In the genomic region with DNA sequence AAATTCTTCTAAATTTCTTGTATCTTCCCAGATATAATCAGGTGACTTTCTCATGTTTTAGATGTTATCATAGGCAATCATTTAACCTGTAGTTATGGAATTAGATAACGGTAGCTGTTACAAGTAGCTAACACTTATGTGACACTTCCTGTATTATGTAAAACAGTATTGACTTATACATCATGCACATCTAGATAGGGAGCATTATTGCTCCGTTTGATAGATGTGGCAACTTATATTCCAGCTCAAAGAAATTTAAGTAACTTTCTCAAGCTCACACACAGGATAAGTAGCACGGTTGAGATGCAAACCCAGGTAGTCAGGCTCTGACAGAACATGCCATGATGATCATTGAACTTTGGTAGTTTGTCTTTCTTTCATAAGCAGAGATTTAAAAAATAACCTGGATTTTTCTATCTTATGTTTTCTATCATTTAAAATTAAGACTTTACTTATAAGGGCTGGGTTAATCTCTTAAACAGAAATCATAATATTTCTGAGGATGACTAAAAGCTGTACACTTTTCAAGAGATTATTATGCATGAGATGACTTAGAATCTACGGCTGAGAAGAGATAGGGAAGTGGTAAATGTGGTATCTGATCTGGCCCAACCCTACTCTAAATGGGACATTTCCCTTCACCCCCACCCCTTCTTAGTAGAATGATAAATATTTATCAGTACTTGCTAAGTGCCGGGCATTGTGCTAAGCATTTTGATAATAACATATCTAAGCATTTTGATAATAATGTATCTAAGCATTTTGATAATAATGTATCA, we compare ENCODE assay signal across 11 cellular contexts.
DNase-seq lines count a peak whose midpoint lies in the region; ATAC-seq and TF ChIP-seq lines count a peak whose summit lies in the region.
"Had no signal": no experiment of that assay in that cellular context is flagged by ENCODE, and none has a peak within 500 bp of the region (broad histone marks: within the 10 kb centered on the region; RNA-seq: fewer than 3 reads in every experiment).

No MANE protein-coding gene starts in this region.

- H2AFZ ChIP-seq in OCI-LY3 (ENCODE audit: low read depth, low read length), result no peak overlapping the region

- no peaks in the 10 kb centered on the region for H4K20me1 ChIP-seq in OCI-LY3 (ENCODE audit: insufficient read depth, low read length)

- H3K27me3 ChIP-seq in OCI-LY3 (ENCODE audit: low read depth, low read length), result 0 out of 2 replicates have a peak, but pooled peaks cover 2% of the 10 kb centered on the region

- CTCF ChIA-PET in activated CD4-positive, alpha-beta memory T cell treated with anti-CD3 and anti-CD28 coated beads, Interleukin-2, amount 10 ng/mL, durations not matched to agents 7 days and 5 days (lab: Charles Lee), result no interaction called here
- CTCF ChIA-PET in activated CD4-positive, alpha-beta memory T cell treated with anti-CD3 and anti-CD28 coated beads for 36 hours (lab: Charles Lee), result no interaction called here

- intact Hi-C loops in activated CD4-positive, alpha-beta memory T cell treated with anti-CD3 and anti-CD28 coated beads for 36 hours (cut with micrococcal nuclease), result no loop called here

- no peak overlapping the region for H3K9ac ChIP-seq in OCI-LY3 (ENCODE audit: low read length)

- TF ChIP-seq CTCF in OCI-LY3 (IDR thresholded peaks at IDR 0.05; ENCODE audit: low read depth, low read length), result no peak
- no peak for TF ChIP-seq CTCF in chondrocyte (IDR thresholded peaks at IDR 0.05)

- H3K36me3 Mint-ChIP-seq in activated CD4-positive, alpha-beta memory T cell treated with anti-CD3 and anti-CD28 coated beads, Interleukin-2, amount 10 ng/mL, durations not matched to agents 7 days and 5 days (ENCODE audit: low read depth), result no peaks in the 10 kb centered on the region
- H3K36me3 Mint-ChIP-seq in activated CD4-positive, alpha-beta memory T cell treated with anti-CD3 and anti-CD28 coated beads for 36 hours, result no peaks in the 10 kb centered on the region
- no peaks in the 10 kb centered on the region for H3K36me3 Mint-ChIP-seq in chondrocyte (ENCODE audit: low read depth)

- no peak overlapping the region for H3K27ac ChIP-seq in OCI-LY3 (ENCODE audit: low read length)
- H3K27ac ChIP-seq: VCaP had no signal

- ATAC-seq in HG02970 (IDR thresholded peaks at IDR 0.05; ENCODE audit: low FRiP score, unreplicated experiment), result peak; percentile 74
- ATAC-seq in stimulated activated naive CD8-positive, alpha-beta T cell treated with anti-CD3 and anti-CD28 coated beads, Interleukin-15, Interleukin-2, amounts not matched to agents 100 U/mL and 50 U/mL, for 24 hours, result peak; percentile 55
- no peak for ATAC-seq in SK-N-SH treated with all-trans-retinoic acid at 6 μM for 48 hours

- H3K27me3 Mint-ChIP-seq in activated CD4-positive, alpha-beta memory T cell treated with anti-CD3 and anti-CD28 coated beads, Interleukin-2, amount 10 ng/mL, durations not matched to agents 7 days and 5 days, result peaks cover 4% of the 10 kb centered on the region
- no peaks in the 10 kb centered on the region for H3K27me3 Mint-ChIP-seq in activated CD4-positive, alpha-beta memory T cell treated with anti-CD3 and anti-CD28 coated beads for 36 hours
- H3K27me3 Mint-ChIP-seq in chondrocyte (ENCODE audit: low read depth), result peaks cover 8% of the 10 kb centered on the region
- H3K27me3 Mint-ChIP-seq: stimulated activated naive CD8-positive, alpha-beta T cell treated with anti-CD3 and anti-CD28 coated beads, Interleukin-15, Interleukin-2, amounts not matched to agents 100 ng/mL and 50 ng/mL, for 24 hours had no signal

- H3K36me3 ChIP-seq in OCI-LY3 (replicated peaks; ENCODE audit: low read depth, low read length), result no peaks in the 10 kb centered on the region

- peak overlapping the region; percentile 82 for H3K27ac Mint-ChIP-seq in activated CD4-positive, alpha-beta memory T cell treated with anti-CD3 and anti-CD28 coated beads, Interleukin-2, amount 10 ng/mL, durations not matched to agents 7 days and 5 days
- no peak overlapping the region for H3K27ac Mint-ChIP-seq in activated CD4-positive, alpha-beta memory T cell treated with anti-CD3 and anti-CD28 coated beads for 36 hours
- no peak overlapping the region for H3K27ac Mint-ChIP-seq in chondrocyte (ENCODE audit: unreplicated experiment)
- H3K27ac Mint-ChIP-seq: stimulated activated naive CD8-positive, alpha-beta T cell treated with anti-CD3 and anti-CD28 coated beads, Interleukin-15, Interleukin-2, amounts not matched to agents 100 ng/mL and 50 ng/mL, for 24 hours had no signal

- H3K4me2 ChIP-seq in OCI-LY3 (ENCODE audit: low read length), result peak overlapping the region; percentile 52

- no peak for DNase-seq in activated CD4-positive, alpha-beta memory T cell treated with anti-CD3 and anti-CD28 coated beads, Interleukin-2, amount 10 ng/mL, durations not matched to agents 7 days and 5 days
- no peak for DNase-seq in activated CD4-positive, alpha-beta memory T cell treated with anti-CD3 and anti-CD28 coated beads for 36 hours
- DNase-seq in stimulated activated naive CD8-positive, alpha-beta T cell treated with anti-CD3 and anti-CD28 coated beads, Interleukin-15, Interleukin-2, amounts not matched to agents 100 U/mL and 50 U/mL, for 24 hours, result no peak
- DNase-seq in chondrocyte (ENCODE audit: low spot score), result no peak
- DNase-seq in cerebellar nuclear complex (lab: John Stamatoyannopoulos, UW), result no peak
- DNase-seq: NCI-H2029 treated with DMSO at 0.1 percent for 48 hours had no signal

- peaks cover 14% of the 10 kb centered on the region for H3K4me1 ChIP-seq in OCI-LY3 (ENCODE audit: low read length)

- no peaks in the 10 kb centered on the region for H3K79me2 ChIP-seq in OCI-LY3 (ENCODE audit: low read length)

- peak overlapping the region; percentile 8 for H3K4me3 ChIP-seq in OCI-LY3 (ENCODE audit: low read length)

- 0 out of 2 replicates have a peak, but pooled peaks cover 7% of the 10 kb centered on the region for H3K9me3 ChIP-seq in OCI-LY3 (ENCODE audit: insufficient read depth, low read length)

- POLR2A ChIA-PET in activated CD4-positive, alpha-beta memory T cell treated with anti-CD3 and anti-CD28 coated beads, Interleukin-2, amount 10 ng/mL, durations not matched to agents 7 days and 5 days (lab: Charles Lee), result interaction anchor here (1.3 to 2.5 kb wide), 2 partner anchors 69 to 233 kb away, joined by 4 to 11 read pairs; partner anchors contain the start of gene HPGD
- POLR2A ChIA-PET in activated CD4-positive, alpha-beta memory T cell treated with anti-CD3 and anti-CD28 coated beads for 36 hours (lab: Charles Lee), result no interaction called here

- H3K4me1 Mint-ChIP-seq in activated CD4-positive, alpha-beta memory T cell treated with anti-CD3 and anti-CD28 coated beads, Interleukin-2, amount 10 ng/mL, durations not matched to agents 7 days and 5 days, result peaks cover 20% of the 10 kb centered on the region
- H3K4me1 Mint-ChIP-seq in activated CD4-positive, alpha-beta memory T cell treated with anti-CD3 and anti-CD28 coated beads for 36 hours (ENCODE audit: low read depth), result peaks cover 3% of the 10 kb centered on the region
- H3K4me1 Mint-ChIP-seq in chondrocyte (ENCODE audit: low read depth), result peaks cover 3% of the 10 kb centered on the region

- peaks cover 6% of the 10 kb centered on the region for H3K9me3 Mint-ChIP-seq in activated CD4-positive, alpha-beta memory T cell treated with anti-CD3 and anti-CD28 coated beads, Interleukin-2, amount 10 ng/mL, durations not matched to agents 7 days and 5 days
- H3K9me3 Mint-ChIP-seq in activated CD4-positive, alpha-beta memory T cell treated with anti-CD3 and anti-CD28 coated beads for 36 hours, result no peaks in the 10 kb centered on the region
- no peaks in the 10 kb centered on the region for H3K9me3 Mint-ChIP-seq in chondrocyte (ENCODE audit: low read depth)

- H3K4me3 Mint-ChIP-seq in activated CD4-positive, alpha-beta memory T cell treated with anti-CD3 and anti-CD28 coated beads, Interleukin-2, amount 10 ng/mL, durations not matched to agents 7 days and 5 days, result no peak overlapping the region
- H3K4me3 Mint-ChIP-seq in activated CD4-positive, alpha-beta memory T cell treated with anti-CD3 and anti-CD28 coated beads for 36 hours, result no peak overlapping the region
- H3K4me3 Mint-ChIP-seq in chondrocyte (ENCODE audit: unreplicated experiment), result no peak overlapping the region
- H3K4me3 Mint-ChIP-seq: stimulated activated naive CD8-positive, alpha-beta T cell treated with anti-CD3 and anti-CD28 coated beads, Interleukin-15, Interleukin-2, amounts not matched to agents 100 ng/mL and 50 ng/mL, for 24 hours had no signal

TF ChIP-seq in SK-N-SH treated with all-trans-retinoic acid at 6 μM for 48 hours, 23 proteins besides CTCF, POLR2A, EP300 and RAD21 (continues in another document):
- TF ChIP-seq, protein P1, sequence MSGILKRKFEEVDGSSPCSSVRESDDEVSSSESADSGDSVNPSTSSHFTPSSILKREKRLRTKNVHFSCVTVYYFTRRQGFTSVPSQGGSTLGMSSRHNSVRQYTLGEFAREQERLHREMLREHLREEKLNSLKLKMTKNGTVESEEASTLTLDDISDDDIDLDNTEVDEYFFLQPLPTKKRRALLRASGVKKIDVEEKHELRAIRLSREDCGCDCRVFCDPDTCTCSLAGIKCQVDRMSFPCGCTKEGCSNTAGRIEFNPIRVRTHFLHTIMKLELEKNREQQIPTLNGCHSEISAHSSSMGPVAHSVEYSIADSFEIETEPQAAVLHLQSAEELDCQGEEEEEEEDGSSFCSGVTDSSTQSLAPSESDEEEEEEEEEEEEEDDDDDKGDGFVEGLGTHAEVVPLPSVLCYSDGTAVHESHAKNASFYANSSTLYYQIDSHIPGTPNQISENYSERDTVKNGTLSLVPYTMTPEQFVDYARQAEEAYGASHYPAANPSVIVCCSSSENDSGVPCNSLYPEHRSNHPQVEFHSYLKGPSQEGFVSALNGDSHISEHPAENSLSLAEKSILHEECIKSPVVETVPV (CRISPR knock-in tag; IDR thresholded peaks at IDR 0.05), result no peak
- TF ChIP-seq CSDC2 (CRISPR knock-in tag; IDR thresholded peaks at IDR 0.05), result no peak
- TF ChIP-seq GLIS3 (CRISPR knock-in tag; IDR thresholded peaks at IDR 0.05), result no peak
- no peak for TF ChIP-seq ZNF565 (CRISPR knock-in tag; conservative IDR thresholded peaks at IDR 0.05; ENCODE audit: low read depth)
- TF ChIP-seq PATZ1 (CRISPR knock-in tag; IDR thresholded peaks at IDR 0.05; ENCODE audit: borderline replicate concordance), result no peak
